ENCODE assay signal across 9 cellular contexts in the genomic region with DNA sequence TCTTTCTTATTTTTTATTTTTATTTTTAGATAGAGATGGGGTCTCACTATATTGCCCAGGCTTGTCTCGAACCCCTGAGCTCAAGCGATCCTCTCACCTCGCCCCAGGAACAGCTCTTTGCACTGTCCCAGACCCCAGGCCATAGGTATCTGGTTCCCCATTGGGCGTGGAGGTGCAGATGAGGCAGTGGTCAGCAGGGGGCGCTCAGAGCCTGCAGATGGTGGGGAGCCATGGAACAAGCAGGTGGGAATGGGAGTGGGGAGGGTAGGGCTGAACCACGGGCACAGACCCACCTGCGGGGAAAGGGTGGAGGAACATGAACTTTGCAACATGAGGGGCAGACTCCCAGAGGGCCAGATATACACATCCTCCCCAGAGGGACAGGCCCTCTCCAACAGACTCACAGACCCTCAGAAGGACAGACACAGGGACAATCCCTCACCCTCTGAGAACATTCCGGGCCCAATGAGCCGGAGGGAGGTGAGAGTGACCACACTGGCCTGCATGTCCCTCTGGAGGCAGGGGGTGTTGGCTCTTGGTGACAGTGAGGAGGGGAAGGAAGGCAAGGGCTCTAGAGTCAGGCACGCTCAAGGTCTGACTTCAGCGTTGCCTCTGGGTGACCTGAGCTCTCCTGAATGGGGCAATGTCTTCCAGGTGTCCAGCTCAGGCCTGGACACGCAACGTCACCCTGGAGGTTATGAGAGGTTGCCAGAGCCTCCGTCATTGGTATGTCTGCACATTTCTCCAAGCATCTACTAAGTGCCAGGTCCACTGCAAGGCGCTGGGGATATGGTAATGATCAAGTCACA. TPM values are rescaled to one million over a fixed set of nuclear protein-coding genes. Genes with fewer than 3 reads are reported as not detected.
DNase-seq lines count a peak whose midpoint lies in the region; ATAC-seq and TF ChIP-seq lines count a peak whose summit lies in the region.
"Had no signal": no experiment of that assay in that cellular context is flagged by ENCODE, and none has a peak within 500 bp of the region (broad histone marks: within the 10 kb centered on the region; RNA-seq: fewer than 3 reads in every experiment).

No MANE protein-coding gene starts in this region.

- CTCF ChIA-PET in Calu3 (lab: Charles Lee), result interaction anchor here (0.8 to 1.5 kb wide), 4 partner anchors 10 to 189 kb away, joined by 3 to 8 read pairs (median 4); no protein-coding TSS in a partner anchor

- H3K9me3 Mint-ChIP-seq in Calu3 (ENCODE audit: low read depth, unreplicated experiment), result peaks cover 3% of the 10 kb centered on the region
- H3K9me3 Mint-ChIP-seq in activated T-helper 17 cell treated with anti-CD3 and anti-CD28 coated beads, Interleukin-2, amount 50 U/mL, for 72 hours, result no peaks in the 10 kb centered on the region

- H3K27ac Mint-ChIP-seq in Calu3 (ENCODE audit: unreplicated experiment), result no peak overlapping the region
- no peak overlapping the region for H3K27ac Mint-ChIP-seq in activated T-helper 17 cell treated with anti-CD3 and anti-CD28 coated beads, Interleukin-2, amount 50 U/mL, for 72 hours

- no peak overlapping the region for H3K4me3 ChIP-seq in Peyer's patch
- H3K4me3 ChIP-seq in fibroblast of villous mesenchyme (ENCODE audit: low read depth, low read length), result no peak overlapping the region
- no peak overlapping the region for H3K4me3 ChIP-seq in thyroid gland (replicated peaks in 1 of 3)
- H3K4me3 ChIP-seq: SK-N-MC had no signal

- WGBS in thyroid gland, 2 donors, result 38 to 48% methylated on average over 11 to 15 of the region's 15 CpGs

- BruUV-seq in Calu3 (replicated peaks; lab: Mats Ljungman, UMichigan), result no TSS peak

- peak; percentile 68 for ATAC-seq in activated T-helper 17 cell treated with anti-CD3 and anti-CD28 coated beads, Interleukin-2, amount 50 U/mL, for 72 hours (replicated peaks)
- peak; percentile 63 for ATAC-seq in omental fat pad (ENCODE audit: low FRiP score)
- no peak for ATAC-seq in GM21825 (IDR thresholded peaks at IDR 0.05; ENCODE audit: unreplicated experiment)

- H3K27ac ChIP-seq in Peyer's patch (no peak overlapping the region), thyroid gland (peak overlapping the region in 2 of 3 donors; percentile 43 to 52)
- H3K27ac ChIP-seq: SK-N-MC had no signal

- H3K36me3 ChIP-seq in Peyer's patch (no peaks in the 10 kb centered on the region), thyroid gland (no peaks in the 10 kb centered on the region)

- H3K4me1 Mint-ChIP-seq in Calu3 (ENCODE audit: low read depth, unreplicated experiment), result peaks cover 55% of the 10 kb centered on the region
- H3K4me1 Mint-ChIP-seq in activated T-helper 17 cell treated with anti-CD3 and anti-CD28 coated beads, Interleukin-2, amount 50 U/mL, for 72 hours, result peaks cover 32% of the 10 kb centered on the region

- peaks cover under 1% of the 10 kb centered on the region for H3K36me3 Mint-ChIP-seq in Calu3 (ENCODE audit: insufficient read depth, unreplicated experiment)
- no peaks in the 10 kb centered on the region for H3K36me3 Mint-ChIP-seq in activated T-helper 17 cell treated with anti-CD3 and anti-CD28 coated beads, Interleukin-2, amount 50 U/mL, for 72 hours (ENCODE audit: low read depth)

- TF ChIP-seq POLR2A in Peyer's patch (IDR thresholded peaks at IDR 0.05) (no peak), thyroid gland (IDR thresholded peaks at IDR 0.05) (no peak)

- H3K27me3 ChIP-seq in Peyer's patch, result no peaks in the 10 kb centered on the region
- no peaks in the 10 kb centered on the region for H3K27me3 ChIP-seq in thyroid gland

- no peaks in the 10 kb centered on the region for H3K27me3 Mint-ChIP-seq in Calu3 (ENCODE audit: unreplicated experiment)
- H3K27me3 Mint-ChIP-seq in activated T-helper 17 cell treated with anti-CD3 and anti-CD28 coated beads, Interleukin-2, amount 50 U/mL, for 72 hours, result no peaks in the 10 kb centered on the region

- intact Hi-C loops in Calu3 (cut with micrococcal nuclease; ENCODE audit: unreplicated experiment), result loop anchor here (2.0 kb wide), 1 partner anchor 170 kb away; no protein-coding TSS in a partner anchor
- intact Hi-C loops in thyroid gland (cut with DNase I), result loop anchor here (5.0 to 10.0 kb wide), 3 partner anchors 170 to 720 kb away; no protein-coding TSS in a partner anchor

- no peak overlapping the region for H3K4me3 Mint-ChIP-seq in Calu3 (ENCODE audit: low read depth, unreplicated experiment)
- no peak overlapping the region for H3K4me3 Mint-ChIP-seq in activated T-helper 17 cell treated with anti-CD3 and anti-CD28 coated beads, Interleukin-2, amount 50 U/mL, for 72 hours

- H3K9me3 ChIP-seq in Peyer's patch, result no peaks in the 10 kb centered on the region
- H3K9me3 ChIP-seq in thyroid gland, result no peaks in the 10 kb centered on the region

- peak; percentile 84 for DNase-seq in Calu3
- peak; percentile 56 for DNase-seq in HT1080 (ENCODE audit: low read depth)
- DNase-seq in Peyer's patch, result peak; percentile 47 to 87 (median 86)
- peak; percentile 55 for DNase-seq in fibroblast of villous mesenchyme (ENCODE audit: low read depth)
- DNase-seq in omental fat pad (ENCODE audit: low spot score), result peak; percentile 87
- DNase-seq in thyroid gland, result peak; percentile 81 to 85

- peaks cover 0 to 14% (median 6%) of the 10 kb centered on the region in 4 donors for H3K4me1 ChIP-seq in Peyer's patch
- H3K4me1 ChIP-seq in thyroid gland, result peaks cover 5 to 16% of the 10 kb centered on the region in 2 donors

- TF ChIP-seq CTCF in Calu3 (IDR thresholded peaks at IDR 0.05; ENCODE audit: unreplicated experiment) (peak; percentile 80), Peyer's patch (IDR thresholded peaks at IDR 0.05) (peak; percentile 44 to 92 (median 86)), fibroblast of villous mesenchyme (IDR thresholded peaks at IDR 0.05; ENCODE audit: insufficient read depth, low read depth, low read length) (peak; percentile 97), omental fat pad (IDR thresholded peaks at IDR 0.05) (peak in 2 of 3 donors; percentile 50 to 70), thyroid gland (IDR thresholded peaks at IDR 0.05) (peak; percentile 88 to 98 (median 95))

RNA-seq across cellular contexts. Expression of a gene that starts 34.9 kb away (rescaled TPM):
- total RNA-seq in Calu3 (2022), result 32.7 and 45.5 TPM in 2 replicates
- total RNA-seq in HT1080 (2014; rRNA removed; shearing (Covaris generic)), result 6.7 and 8.2 TPM in 2 replicates
- 33.7 and 34.7 TPM in 2 replicates for polyA plus RNA-seq in HT1080 (2015; cell fraction: cytosol; rRNA removed)
- 29.2 and 33.4 TPM in 2 replicates for polyA plus RNA-seq in HT1080 (2015; cell fraction: nucleus; rRNA removed)
- total RNA-seq in Peyer's patch, result under 1 TPM in 2 of 4 donors, not detected in 2; 0.13 to 0.38 TPM
- total RNA-seq in activated T-helper 17 cell treated with anti-CD3 and anti-CD28 coated beads, Interleukin-2, amount 50 U/mL, for 72 hours, result not detected
- total RNA-seq in fibroblast of villous mesenchyme, result 0.32 and 1.3 TPM in 2 replicates
- 1 to 10 TPM in 1 of 4 donors, under 1 TPM in 2, not detected in 1; 0.37 to 5.5 (median 0.75) TPM for total RNA-seq in omental fat pad
- total RNA-seq in thyroid gland, result 1 to 10 TPM in 1 of 4 donors, under 1 TPM in 1, not detected in 2; 0.34 to 1.6 TPM

Comparison
In these comparisons a context has a peak if more than half of its experiments do, and no peak if none do; other contexts are left out.
1. H3K27ac ChIP-seq: peak in thyroid gland (2 of 3); none in Peyer's patch (0 of 4).
2. Peak in every context shown above with its lines, with median percentiles within 50 percentile points of each other: DNase-seq and CTCF ChIP-seq.